ENCODE assay signal across 17 cellular contexts in genomic region chr3:161031134-161031533, GRCh38.
DNase-seq lines count a peak whose midpoint lies in the region; ATAC-seq and TF ChIP-seq lines count a peak whose summit lies in the region.
"Had no signal": no experiment of that assay in that cellular context is flagged by ENCODE, and none has a peak within 500 bp of the region (broad histone marks: within the 10 kb centered on the region; RNA-seq: fewer than 3 reads in every experiment).

No MANE protein-coding gene starts in this region.

- DNase-seq in H4 (ENCODE audit: low spot score), result peak; percentile 39
- peak; percentile 31 for DNase-seq in amniotic epithelial cell (ENCODE audit: low read depth)
- peak; percentile 30 for DNase-seq in left kidney (ENCODE audit: low read depth, low spot score)
- no peak for DNase-seq in mesenteric fat pad (ENCODE audit: low spot score)
- no peak for DNase-seq in activated CD8-positive, alpha-beta memory T cell treated with anti-CD3 and anti-CD28 coated beads for 24 hours
- DNase-seq: CD8-positive, alpha-beta T cell; H9; NCI-H1048; NCI-H1436; NCI-H2029 treated with DMSO at 0.1 percent for 48 hours; NCI-H446 treated with DMSO at 0.1 percent for 48 hours; SW 1271 had no signal

- TF ChIP-seq CTCF in C4-2B (conservative IDR thresholded peaks at IDR 0.05), result no peak

- peak overlapping the region; percentile 37; the same call in 1 of the 2 replicates for H3K27ac ChIP-seq in C4-2B
- H3K27ac ChIP-seq: BLaER1, KMS-11 had no signal

- no peak for ATAC-seq in GM21447 (IDR thresholded peaks at IDR 0.05; ENCODE audit: unreplicated experiment)
- ATAC-seq in GM21825 (IDR thresholded peaks at IDR 0.05; ENCODE audit: unreplicated experiment), result no peak
- ATAC-seq: CD8-positive, alpha-beta T cell had no signal

Comparison
In these comparisons a context has a peak if more than half of its experiments do, and no peak if none do; other contexts are left out.
1. DNase-seq: peak in H4 (single experiment), amniotic epithelial cell (single experiment) and left kidney (single experiment); none in mesenteric fat pad (single experiment) and activated CD8-positive, alpha-beta memory T cell treated with anti-CD3 and anti-CD28 coated beads for 24 hours (single experiment).